Comparison of ENCODE assay signal across 1 cellular context in genomic region chrX:151551176-151551575, GRCh38. TPM values are rescaled to one million over a fixed set of nuclear protein-coding genes. Genes with fewer than 3 reads are reported as not detected.
"Had no signal": no experiment of that assay in that cellular context is flagged by ENCODE, and none has a peak within 500 bp of the region (broad histone marks: within the 10 kb centered on the region; RNA-seq: fewer than 3 reads in every experiment).

No MANE protein-coding gene starts in this region.

RNA-seq across cellular contexts. Expression of gene PASD1, which starts 12.3 kb away (rescaled TPM):
- total RNA-seq: G401 had no signal
